19 cellular contexts compared by ENCODE assay signal in the genomic region with DNA sequence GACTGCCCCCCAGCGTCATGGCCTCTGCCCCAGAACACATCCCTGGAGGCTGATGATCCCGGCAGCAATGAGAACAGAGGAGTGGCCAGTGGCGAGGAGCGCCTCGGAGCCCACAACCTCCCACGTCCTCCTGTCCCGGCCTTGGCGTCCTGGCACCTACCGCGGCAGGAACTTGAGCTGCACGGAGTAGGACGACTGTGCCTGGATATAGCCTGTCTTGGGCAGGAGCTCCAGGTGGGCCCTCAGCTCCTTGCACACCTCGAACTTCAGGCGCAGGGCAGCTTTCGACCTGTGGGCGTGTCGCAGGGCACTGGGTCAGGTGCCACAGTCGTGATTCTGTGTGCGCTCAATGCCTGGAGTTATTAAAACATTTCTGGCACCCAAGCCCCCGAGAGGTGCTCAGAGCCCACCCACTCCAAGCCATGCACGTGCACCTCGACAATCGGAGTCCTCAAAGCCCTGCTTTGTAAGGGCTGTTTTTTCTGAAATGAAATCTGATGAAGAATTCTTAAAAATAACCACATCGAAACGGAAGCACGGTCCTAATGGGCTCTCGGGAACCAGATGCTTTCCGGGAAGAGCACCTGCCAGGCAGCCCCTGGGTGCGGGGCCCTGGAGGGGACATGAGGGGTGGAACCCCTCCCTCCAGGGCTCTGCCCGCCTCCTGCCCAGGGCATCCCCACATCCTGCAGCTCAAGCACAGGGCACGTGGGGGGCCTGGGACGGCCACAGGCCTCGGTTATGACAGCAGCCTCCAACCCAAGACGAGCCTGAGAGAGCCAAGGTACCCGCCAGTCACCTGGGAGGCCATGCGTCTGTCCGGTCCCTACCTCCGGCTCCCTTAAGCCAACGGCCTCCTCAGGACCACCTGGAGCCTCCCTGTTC. TPM values are rescaled to one million over a fixed set of nuclear protein-coding genes. Genes with fewer than 3 reads are reported as not detected.
"Had no signal": no experiment of that assay in that cellular context is flagged by ENCODE, and none has a peak within 500 bp of the region (broad histone marks: within the 10 kb centered on the region; RNA-seq: fewer than 3 reads in every experiment).

No MANE protein-coding gene starts in this region.

- H3K4me1 ChIP-seq: parathyroid adenoma had no signal

- H3K9me3 ChIP-seq: upper lobe of right lung had no signal

- H3K9ac ChIP-seq: parathyroid adenoma had no signal

- H3K27ac ChIP-seq: foreskin keratinocyte, parathyroid adenoma, upper lobe of right lung had no signal

- H3K4me3 ChIP-seq: upper lobe of right lung had no signal

- H3K79me2 ChIP-seq: parathyroid adenoma had no signal

- DNase-seq: activated gamma-delta T cell treated with Interleukin-2 at 50 U/mL for 16 hours; activated T-cell treated with anti-CD3 and anti-CD28 coated beads, Interleukin-2, amount 50 U/mL, for 1 hour; anterior cingulate cortex; dermis blood vessel endothelial cell; effector CD8-positive, alpha-beta T cell; erythroblast; immature natural killer cell; kidney glomerular epithelial cell; mesenchymal stem cell; nucleus accumbens; stimulated activated CD4-positive, alpha-beta T cell treated with anti-CD3 and anti-CD28 coated beads, Interleukin-4, amount 100 ng/mL, for 24 hours; stimulated activated naive CD8-positive, alpha-beta T cell treated with anti-CD3 and anti-CD28 coated beads, Interleukin-15, Interleukin-2, amounts not matched to agents 100 U/mL and 50 U/mL, for 24 hours; T1000; upper lobe of right lung had no signal

- H2AFZ ChIP-seq: parathyroid adenoma had no signal

- ATAC-seq: stimulated activated naive CD8-positive, alpha-beta T cell treated with anti-CD3 and anti-CD28 coated beads, Interleukin-15, Interleukin-2, amounts not matched to agents 100 U/mL and 50 U/mL, for 24 hours; upper lobe of right lung; WTC11 had no signal

- H3K36me3 ChIP-seq: upper lobe of right lung had no signal

RNA-seq across cellular contexts. Expression of a gene that starts 23.0 kb away (rescaled TPM):
- total RNA-seq: dermis blood vessel endothelial cell; T-helper 1 cell treated with Interleukin-12 subunit alpha and Interleukin-12 subunit beta and Interleukin-4 antibody, amounts not matched to agents 30 ng/mL and 1 ng/mL, for 36 hours had no signal

RNA-seq across cellular contexts. Expression of a gene that starts 27.1 kb away (rescaled TPM):
- total RNA-seq: foreskin keratinocyte; mononuclear cell; T-helper 1 cell treated with Interleukin-12 subunit alpha and Interleukin-12 subunit beta and Interleukin-4 antibody, amounts not matched to agents 30 ng/mL and 1 ng/mL, for 36 hours had no signal
- polyA plus RNA-seq: immature natural killer cell had no signal
